ENCODE assay signal across 1 cellular context in the genomic region with DNA sequence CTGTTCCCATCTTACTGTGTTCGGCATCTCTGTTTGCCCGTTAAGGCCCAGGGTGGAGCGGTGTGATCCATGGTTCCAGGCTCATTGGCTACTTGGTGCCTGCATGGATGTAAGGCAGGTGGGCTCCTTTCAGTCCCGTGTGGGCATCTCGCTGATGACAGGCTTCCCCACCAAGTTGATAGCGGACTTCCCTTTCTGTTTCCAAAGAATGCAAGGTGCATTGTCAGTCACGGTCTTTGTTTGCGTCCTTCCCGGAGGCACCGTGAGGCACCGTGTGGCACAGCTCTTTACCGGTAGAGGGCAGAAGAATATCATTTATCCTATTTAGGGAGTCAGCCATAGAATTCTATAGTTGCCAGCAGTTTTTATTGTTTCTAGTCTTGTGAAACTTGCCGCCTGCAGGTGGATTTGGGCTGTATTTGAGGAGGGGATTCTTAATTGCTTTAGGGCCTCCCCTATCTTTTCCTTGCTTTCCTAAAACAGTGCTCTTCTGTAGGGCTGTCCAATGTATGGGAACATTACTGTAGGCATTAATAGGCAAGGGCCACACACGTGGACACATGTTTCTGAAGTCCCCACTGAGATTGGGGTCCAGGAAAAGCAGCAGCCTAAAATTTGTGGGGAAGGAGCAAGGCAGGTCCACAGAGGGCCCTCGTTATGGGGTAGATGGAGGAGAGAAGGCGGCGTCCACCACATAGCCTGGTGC.
TF ChIP-seq lines count a peak whose summit lies in the region.

No MANE protein-coding gene starts in this region.

TF ChIP-seq in liver, 16 proteins besides CTCF, POLR2A, EP300 and RAD21 (continued from another document):
- TF ChIP-seq, protein P1, sequence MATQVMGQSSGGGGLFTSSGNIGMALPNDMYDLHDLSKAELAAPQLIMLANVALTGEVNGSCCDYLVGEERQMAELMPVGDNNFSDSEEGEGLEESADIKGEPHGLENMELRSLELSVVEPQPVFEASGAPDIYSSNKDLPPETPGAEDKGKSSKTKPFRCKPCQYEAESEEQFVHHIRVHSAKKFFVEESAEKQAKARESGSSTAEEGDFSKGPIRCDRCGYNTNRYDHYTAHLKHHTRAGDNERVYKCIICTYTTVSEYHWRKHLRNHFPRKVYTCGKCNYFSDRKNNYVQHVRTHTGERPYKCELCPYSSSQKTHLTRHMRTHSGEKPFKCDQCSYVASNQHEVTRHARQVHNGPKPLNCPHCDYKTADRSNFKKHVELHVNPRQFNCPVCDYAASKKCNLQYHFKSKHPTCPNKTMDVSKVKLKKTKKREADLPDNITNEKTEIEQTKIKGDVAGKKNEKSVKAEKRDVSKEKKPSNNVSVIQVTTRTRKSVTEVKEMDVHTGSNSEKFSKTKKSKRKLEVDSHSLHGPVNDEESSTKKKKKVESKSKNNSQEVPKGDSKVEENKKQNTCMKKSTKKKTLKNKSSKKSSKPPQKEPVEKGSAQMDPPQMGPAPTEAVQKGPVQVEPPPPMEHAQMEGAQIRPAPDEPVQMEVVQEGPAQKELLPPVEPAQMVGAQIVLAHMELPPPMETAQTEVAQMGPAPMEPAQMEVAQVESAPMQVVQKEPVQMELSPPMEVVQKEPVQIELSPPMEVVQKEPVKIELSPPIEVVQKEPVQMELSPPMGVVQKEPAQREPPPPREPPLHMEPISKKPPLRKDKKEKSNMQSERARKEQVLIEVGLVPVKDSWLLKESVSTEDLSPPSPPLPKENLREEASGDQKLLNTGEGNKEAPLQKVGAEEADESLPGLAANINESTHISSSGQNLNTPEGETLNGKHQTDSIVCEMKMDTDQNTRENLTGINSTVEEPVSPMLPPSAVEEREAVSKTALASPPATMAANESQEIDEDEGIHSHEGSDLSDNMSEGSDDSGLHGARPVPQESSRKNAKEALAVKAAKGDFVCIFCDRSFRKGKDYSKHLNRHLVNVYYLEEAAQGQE (IDR thresholded peaks at IDR 0.05): no peak
- no peak for TF ChIP-seq EGR1 (IDR thresholded peaks at IDR 0.05; ENCODE audit: low read depth in 2 of 2)
- TF ChIP-seq, protein P2, sequence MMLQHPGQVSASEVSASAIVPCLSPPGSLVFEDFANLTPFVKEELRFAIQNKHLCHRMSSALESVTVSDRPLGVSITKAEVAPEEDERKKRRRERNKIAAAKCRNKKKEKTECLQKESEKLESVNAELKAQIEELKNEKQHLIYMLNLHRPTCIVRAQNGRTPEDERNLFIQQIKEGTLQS (IDR thresholded peaks at IDR 0.05): no peak
